Comparison of ENCODE assay signal across 8 cellular contexts in the genomic region with DNA sequence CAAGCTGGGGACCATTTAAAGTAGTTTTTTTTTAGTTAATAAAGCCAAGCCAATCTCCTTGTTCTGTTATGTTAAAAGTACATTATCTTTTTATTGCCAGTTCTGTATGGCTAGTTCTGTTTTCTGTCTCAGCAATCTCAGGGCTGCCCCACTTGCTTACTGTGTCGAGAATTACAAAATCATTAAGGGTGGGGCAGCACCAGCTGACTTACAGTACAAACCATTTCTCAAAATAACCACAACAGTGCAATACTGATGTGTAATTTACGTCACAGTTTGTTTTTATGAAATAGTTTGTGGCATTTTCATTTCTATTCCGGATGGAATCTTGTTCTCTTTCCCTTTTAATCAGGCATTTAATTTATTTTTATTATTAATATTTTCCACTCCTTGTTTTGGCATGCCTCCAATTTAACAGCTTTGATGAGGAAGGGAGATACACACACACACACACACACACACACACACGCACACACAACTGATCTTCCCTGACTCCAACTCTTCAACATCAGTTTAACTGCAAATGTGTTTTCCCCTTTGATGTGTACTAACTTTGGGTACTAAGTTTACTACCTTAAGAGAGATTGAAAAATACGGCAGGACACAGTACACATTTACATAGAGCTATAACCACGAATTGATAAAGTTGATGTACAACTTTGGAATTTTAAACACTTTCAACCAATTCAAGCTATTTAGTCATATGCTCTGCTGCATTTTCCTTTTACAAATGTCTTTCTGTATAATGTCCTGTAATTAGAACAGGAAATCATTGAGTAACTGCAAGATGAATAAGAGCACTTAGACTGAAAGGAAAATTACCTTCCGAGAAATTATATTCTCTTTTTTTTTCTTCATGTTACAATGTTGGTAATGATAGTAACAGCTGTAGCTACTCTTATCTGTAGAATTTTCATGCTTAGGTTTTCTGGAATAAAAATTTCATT.
DNase-seq lines count a peak whose midpoint lies in the region; ATAC-seq and TF ChIP-seq lines count a peak whose summit lies in the region.

No MANE protein-coding gene starts in this region.

- ATAC-seq in HG02798 (IDR thresholded peaks at IDR 0.05; ENCODE audit: poor library complexity, unreplicated experiment) = peak; percentile 36

- peak; percentile 91 for DNase-seq in EH (ENCODE audit: low read depth)
- DNase-seq in Peyer's patch = peak in 2 of 3 donors; percentile 72 to 80
- peak; percentile 42 to 86 (median 75) for DNase-seq in adrenal gland
- DNase-seq in stimulated activated CD8-positive, alpha-beta memory T cell treated with anti-CD3 and anti-CD28 coated beads, Interleukin-4, amount 100 ng/mL, for 48 hours = peak; percentile 54
- no peak for DNase-seq in 8988T
- no peak for DNase-seq in posterior vena cava (ENCODE audit: low spot score)

- TF ChIP-seq POLR2A in Peyer's patch (IDR thresholded peaks at IDR 0.05) (no peak), adrenal gland (IDR thresholded peaks at IDR 0.05) (no peak)

- H3K36me3 ChIP-seq in Peyer's patch = no peaks in the 10 kb centered on the region
- no peaks in the 10 kb centered on the region for H3K36me3 ChIP-seq in adrenal gland (replicated peaks in 1 of 2)

- no peak for TF ChIP-seq CTCF in Peyer's patch (IDR thresholded peaks at IDR 0.05)
- no peak for TF ChIP-seq CTCF in adrenal gland (IDR thresholded peaks at IDR 0.05)

- no peaks in the 10 kb centered on the region for H3K27me3 ChIP-seq in Peyer's patch
- no peaks in the 10 kb centered on the region for H3K27me3 ChIP-seq in adrenal gland
- no peaks in the 10 kb centered on the region for H3K27me3 ChIP-seq in layer of hippocampus (ENCODE audit: control insufficient read depth, insufficient read depth, low read length)

- intact Hi-C loops in adrenal gland (cut with DNase I) (no loop called here), posterior vena cava (cut with DNase I) (loop anchor here in 1 of 2 donors (5.0 kb wide), 1 partner anchor 51 kb away; no protein-coding TSS in a partner anchor)

- peak overlapping the region in 1 of 4 donors; percentile 25 for H3K4me3 ChIP-seq in Peyer's patch
- H3K4me3 ChIP-seq in adrenal gland = peak overlapping the region in 1 of 4 donors; percentile 41

- WGBS in adrenal gland, 4 donors = 14 to 15% (median 15%) methylated on average over 7 of the region's 7 CpGs

- H3K4me1 ChIP-seq in Peyer's patch = peaks cover 0 to 31% (median 9%) of the 10 kb centered on the region in 4 donors
- H3K4me1 ChIP-seq in adrenal gland (replicated peaks in 1 of 2) = peaks cover 16 to 24% of the 10 kb centered on the region in 2 donors

- H3K27ac ChIP-seq in Peyer's patch (peak overlapping the region; percentile 61 to 73 (median 66)), adrenal gland (peak overlapping the region; percentile 21 to 88 (median 40)), layer of hippocampus (ENCODE audit: low read depth, low read length) (peak overlapping the region; percentile 56)

- H3K9me3 ChIP-seq in Peyer's patch (no peaks in the 10 kb centered on the region), adrenal gland (replicated peaks in 1 of 3) (no peaks in the 10 kb centered on the region)

Comparison
In these comparisons a context has a peak if more than half of its experiments do, and no peak if none do; other contexts are left out.
1. DNase-seq: peak in EH (single experiment), Peyer's patch (2 of 3), adrenal gland (7 of 7) and stimulated activated CD8-positive, alpha-beta memory T cell treated with anti-CD3 and anti-CD28 coated beads, Interleukin-4, amount 100 ng/mL, for 48 hours (single experiment); none in 8988T (single experiment) and posterior vena cava (single experiment).
2. Peak in every context shown above with its lines, with median percentiles within 50 percentile points of each other: H3K27ac ChIP-seq.